In the genomic region with DNA sequence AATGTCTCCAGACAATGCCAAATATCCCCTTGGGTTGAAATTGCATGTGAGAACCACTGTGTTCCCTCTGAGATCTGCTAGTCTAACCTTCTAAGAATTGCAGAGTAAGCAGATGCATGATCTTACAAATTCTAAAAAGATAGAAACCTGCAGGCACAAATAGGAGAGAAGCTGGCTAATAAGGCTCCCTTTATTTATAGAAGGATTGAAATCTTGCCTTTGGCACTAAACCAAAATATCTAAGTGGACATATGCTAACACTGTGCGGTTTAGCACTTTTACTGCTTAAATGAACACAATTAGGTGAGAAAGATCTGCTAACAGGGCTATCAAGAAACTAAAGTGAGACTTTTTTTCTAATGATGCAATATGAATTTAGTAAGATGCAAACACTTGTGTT, we compare ENCODE assay signal across 21 cellular contexts.
DNase-seq lines count a peak whose midpoint lies in the region; ATAC-seq and TF ChIP-seq lines count a peak whose summit lies in the region.
"Had no signal": no experiment of that assay in that cellular context is flagged by ENCODE, and none has a peak within 500 bp of the region (broad histone marks: within the 10 kb centered on the region; RNA-seq: fewer than 3 reads in every experiment).

No MANE protein-coding gene starts in this region.

- no peak overlapping the region for H3K4me2 ChIP-seq in osteoblast (ENCODE audit: insufficient read depth, low read length)

- no peaks in the 10 kb centered on the region for H3K79me2 ChIP-seq in osteoblast (ENCODE audit: insufficient read depth, low read length)

- H3K27me3 ChIP-seq in osteoblast (ENCODE audit: insufficient read depth, low read length) = no peaks in the 10 kb centered on the region
- H3K27me3 ChIP-seq: MG63 had no signal

- no peak for TF ChIP-seq CTCF in osteoblast (IDR thresholded peaks at IDR 0.05; ENCODE audit: extremely low read depth, low read depth, low read length)

- ATAC-seq in GM18511 (IDR thresholded peaks at IDR 0.05; ENCODE audit: unreplicated experiment) = no peak
- no peak for ATAC-seq in HG03159 (IDR thresholded peaks at IDR 0.05; ENCODE audit: unreplicated experiment)
- ATAC-seq: PC-3, T-helper 17 cell had no signal

- no peak overlapping the region for H3K27ac ChIP-seq in osteoblast (ENCODE audit: low read depth, low read length)
- H3K27ac ChIP-seq: C4-2B, SK-N-MC had no signal

- H4K20me1 ChIP-seq in osteoblast (ENCODE audit: insufficient read depth, low read length) = no peaks in the 10 kb centered on the region

- H3K9me3 ChIP-seq in osteoblast (ENCODE audit: low read depth, low read length) = no peaks in the 10 kb centered on the region
- H3K9me3 ChIP-seq: MG63 had no signal

- peaks cover 7% of the 10 kb centered on the region for H3K4me1 ChIP-seq in osteoblast (ENCODE audit: insufficient read depth, low read length)

- no peak overlapping the region for H3K4me3 ChIP-seq in osteoblast (ENCODE audit: insufficient read depth, low read length)
- H3K4me3 ChIP-seq: MG63, SK-N-MC had no signal

- H3K36me3 ChIP-seq in osteoblast (ENCODE audit: insufficient read depth, low read length) = peaks cover 2% of the 10 kb centered on the region
- H3K36me3 ChIP-seq: MG63 had no signal

- H2AFZ ChIP-seq in osteoblast (ENCODE audit: low read length) = no peak overlapping the region

- DNase-seq in DMS 273 (lab: John Stamatoyannopoulos, UW; ENCODE audit: unreplicated experiment) = peak; percentile 78
- peak; percentile 27 for DNase-seq in NCI-H1694 (lab: John Stamatoyannopoulos, UW)
- peak; percentile 18 for DNase-seq in astrocyte of the hippocampus (ENCODE audit: low read depth, low spot score)
- DNase-seq in osteoblast (ENCODE audit: insufficient read length, low spot score, missing footprints) = peak; percentile 19
- no peak for DNase-seq in COLO668 (lab: John Stamatoyannopoulos, UW; ENCODE audit: unreplicated experiment)
- DNase-seq: GOT3, HCEC 1CT, MG63, NCI-H1048, NCI-H1436, NCI-H2029, NCI-H345, NCI-H526, PC-3, SHP77, SW 1271, T-helper 17 cell had no signal
